Comparison of ENCODE assay signal across 35 cellular contexts in the genomic region with DNA sequence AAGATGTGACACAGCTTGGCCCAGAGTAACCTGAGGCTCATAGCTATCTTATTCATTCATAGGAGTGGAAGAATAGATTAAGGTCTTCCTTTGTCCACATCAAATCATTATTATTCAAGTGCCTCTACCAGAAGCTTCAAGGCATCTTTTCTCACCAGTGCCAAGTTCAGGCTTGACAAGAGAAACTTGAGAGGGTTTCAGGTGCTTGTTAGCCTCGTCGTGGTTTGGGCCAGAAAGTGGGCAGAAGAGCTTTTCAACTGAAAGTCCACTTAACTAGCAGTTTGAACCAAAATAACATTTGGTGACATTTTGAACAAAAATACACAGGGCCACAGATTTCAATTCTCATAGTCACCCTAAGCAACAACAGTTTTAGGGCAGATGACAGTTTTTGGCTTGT.
"Had no signal": no experiment of that assay in that cellular context is flagged by ENCODE, and none has a peak within 500 bp of the region (broad histone marks: within the 10 kb centered on the region; RNA-seq: fewer than 3 reads in every experiment).

No MANE protein-coding gene starts in this region.

- H3K9me3 Mint-ChIP-seq: activated naive CD8-positive, alpha-beta T cell treated with anti-CD3 and anti-CD28 coated beads for 36 hours; WTC11 had no signal

- H3K27ac Mint-ChIP-seq: activated CD4-positive, alpha-beta memory T cell treated with anti-CD3 and anti-CD28 coated beads, Interleukin-2, amount 10 ng/mL, durations not matched to agents 7 days and 5 days; activated CD4-positive, alpha-beta T cell treated with anti-CD3 and anti-CD28 coated beads for 36 hours; activated CD4-positive, alpha-beta T cell treated with anti-CD3 and anti-CD28 coated beads, Interleukin-2, amount 10 ng/mL, durations not matched to agents 7 days and 5 days; activated CD8-positive, alpha-beta memory T cell treated with anti-CD3 and anti-CD28 coated beads, Interleukin-2, amount 10 ng/mL, durations not matched to agents 7 days and 5 days; activated CD8-positive, alpha-beta T cell treated with anti-CD3 and anti-CD28 coated beads, Interleukin-2, amount 10 ng/mL, durations not matched to agents 7 days and 5 days; activated naive CD4-positive, alpha-beta T cell treated with anti-CD3 and anti-CD28 coated beads, Interleukin-2, amount 10 ng/mL, durations not matched to agents 7 days and 5 days; activated naive CD4-positive, alpha-beta T cell treated with anti-CD3 and anti-CD28 coated beads, Interleukin-2, amount 50 U/mL, for 72 hours; activated naive CD8-positive, alpha-beta T cell treated with anti-CD3 and anti-CD28 coated beads for 36 hours; activated T-cell treated with anti-CD3 and anti-CD28 coated beads, Interleukin-2, amount 50 U/mL, for 24 hours; activated T-helper 2 cell treated with anti-CD3 and anti-CD28 coated beads, Interferon-gamma antibody, Interleukin-2, Interleukin-4, amounts not matched to agents 10 μg/mL and 5 μg/mL and 100 μg/mL, durations not matched to agents 14 hours and 24 hours and 36 hours; T-helper 1 cell treated with Interleukin-12 subunit alpha and Interleukin-12 subunit beta and Interleukin-4 antibody, amounts not matched to agents 30 μg/mL and 1 μg/mL, for 36 hours; T-helper 2 cell treated with Interferon-gamma antibody and Interleukin-4, amounts not matched to agents 5 μg/mL and 100 μg/mL, for 36 hours; WTC11 had no signal

- H3K4me1 ChIP-seq: adrenal gland, breast epithelium had no signal

- H3K4me3 Mint-ChIP-seq: activated CD4-positive, alpha-beta memory T cell treated with anti-CD3 and anti-CD28 coated beads, Interleukin-2, amount 10 ng/mL, durations not matched to agents 7 days and 5 days; activated CD4-positive, alpha-beta T cell treated with anti-CD3 and anti-CD28 coated beads for 36 hours; activated CD4-positive, alpha-beta T cell treated with anti-CD3 and anti-CD28 coated beads, Interleukin-2, amount 10 ng/mL, durations not matched to agents 7 days and 5 days; activated CD8-positive, alpha-beta memory T cell treated with anti-CD3 and anti-CD28 coated beads, Interleukin-2, amount 10 ng/mL, durations not matched to agents 7 days and 5 days; activated CD8-positive, alpha-beta T cell treated with anti-CD3 and anti-CD28 coated beads, Interleukin-2, amount 10 ng/mL, durations not matched to agents 7 days and 5 days; activated naive CD4-positive, alpha-beta T cell treated with anti-CD3 and anti-CD28 coated beads, Interleukin-2, amount 10 ng/mL, durations not matched to agents 7 days and 5 days; activated naive CD8-positive, alpha-beta T cell treated with anti-CD3 and anti-CD28 coated beads for 36 hours; activated T-cell treated with anti-CD3 and anti-CD28 coated beads, Interleukin-2, amount 50 U/mL, for 24 hours; T-helper 1 cell treated with Interleukin-12 subunit alpha and Interleukin-12 subunit beta and Interleukin-4 antibody, amounts not matched to agents 30 μg/mL and 1 μg/mL, for 36 hours; T-helper 2 cell treated with Interferon-gamma antibody and Interleukin-4, amounts not matched to agents 5 μg/mL and 100 μg/mL, for 36 hours; WTC11 had no signal

- H3K27ac ChIP-seq: adrenal gland, body of pancreas, brain microvascular endothelial cell, breast epithelium, WERI-Rb-1 had no signal

- H3K27me3 Mint-ChIP-seq: activated CD4-positive, alpha-beta memory T cell treated with anti-CD3 and anti-CD28 coated beads, Interleukin-2, amount 10 ng/mL, durations not matched to agents 7 days and 5 days; activated CD4-positive, alpha-beta T cell treated with anti-CD3 and anti-CD28 coated beads for 36 hours; activated CD4-positive, alpha-beta T cell treated with anti-CD3 and anti-CD28 coated beads, Interleukin-2, amount 10 ng/mL, durations not matched to agents 7 days and 5 days; activated CD8-positive, alpha-beta memory T cell treated with anti-CD3 and anti-CD28 coated beads, Interleukin-2, amount 10 ng/mL, durations not matched to agents 7 days and 5 days; activated naive CD4-positive, alpha-beta T cell treated with anti-CD3 and anti-CD28 coated beads, Interleukin-2, amount 10 ng/mL, durations not matched to agents 7 days and 5 days; activated naive CD8-positive, alpha-beta T cell treated with anti-CD3 and anti-CD28 coated beads for 36 hours; activated T-cell treated with anti-CD3 and anti-CD28 coated beads, Interleukin-2, amount 50 U/mL, for 24 hours had no signal

- H3K4me3 ChIP-seq: adrenal gland, body of pancreas, breast epithelium had no signal

- H3K36me3 ChIP-seq: adrenal gland, brain microvascular endothelial cell, breast epithelium, WERI-Rb-1 had no signal

- H3K4me1 Mint-ChIP-seq: activated CD4-positive, alpha-beta memory T cell treated with anti-CD3 and anti-CD28 coated beads, Interleukin-2, amount 10 ng/mL, durations not matched to agents 7 days and 5 days; activated CD4-positive, alpha-beta T cell treated with anti-CD3 and anti-CD28 coated beads for 36 hours; activated CD4-positive, alpha-beta T cell treated with anti-CD3 and anti-CD28 coated beads, Interleukin-2, amount 10 ng/mL, durations not matched to agents 7 days and 5 days; activated CD8-positive, alpha-beta memory T cell treated with anti-CD3 and anti-CD28 coated beads, Interleukin-2, amount 10 ng/mL, durations not matched to agents 7 days and 5 days; activated naive CD4-positive, alpha-beta T cell treated with anti-CD3 and anti-CD28 coated beads, Interleukin-2, amount 10 ng/mL, durations not matched to agents 7 days and 5 days; activated naive CD8-positive, alpha-beta T cell treated with anti-CD3 and anti-CD28 coated beads for 36 hours had no signal

- H3K9me3 ChIP-seq: adrenal gland, body of pancreas, breast epithelium had no signal

- DNase-seq: activated CD4-positive, alpha-beta memory T cell treated with anti-CD3 and anti-CD28 coated beads, Interleukin-2, amount 10 ng/mL, durations not matched to agents 7 days and 5 days; activated CD4-positive, alpha-beta T cell treated with anti-CD3 and anti-CD28 coated beads for 1 hour; activated CD4-positive, alpha-beta T cell treated with anti-CD3 and anti-CD28 coated beads for 36 hours; activated CD4-positive, alpha-beta T cell treated with anti-CD3 and anti-CD28 coated beads for 48 hours; activated CD4-positive, alpha-beta T cell treated with anti-CD3 and anti-CD28 coated beads, Interleukin-2, amount 10 ng/mL, durations not matched to agents 7 days and 5 days; activated CD4-positive, alpha-beta T cell treated with anti-CD3 and anti-CD28 coated beads, Interleukin-2, amount 50 U/mL, for 48 hours; activated CD4-positive, CD25-positive, alpha-beta regulatory T cell; activated CD8-positive, alpha-beta memory T cell treated with anti-CD3 and anti-CD28 coated beads for 24 hours; activated CD8-positive, alpha-beta memory T cell treated with anti-CD3 and anti-CD28 coated beads, Interleukin-2, amount 10 ng/mL, durations not matched to agents 7 days and 5 days; activated CD8-positive, alpha-beta memory T cell treated with anti-CD3 and anti-CD28 coated beads, Interleukin-2, amount 50 U/mL, for 48 hours; activated CD8-positive, alpha-beta T cell treated with anti-CD3 and anti-CD28 coated beads, Interleukin-2, amount 10 ng/mL, durations not matched to agents 7 days and 5 days; activated effector memory CD4-positive, alpha-beta T cell treated with Interleukin-2 at 50 U/mL for 16 hours; activated gamma-delta T cell; activated naive CD4-positive, alpha-beta T cell treated with anti-CD3 and anti-CD28 coated beads, Interleukin-2, amount 10 ng/mL, durations not matched to agents 7 days and 5 days; activated naive CD4-positive, alpha-beta T cell treated with Interleukin-2 at 50 U/mL for 16 hours; activated naive CD8-positive, alpha-beta T cell treated with anti-CD3 and anti-CD28 coated beads for 36 hours; activated T-cell treated with anti-CD3 and anti-CD28 coated beads, Interleukin-2, amount 50 U/mL, for 24 hours; activated T-cell treated with anti-CD3 and anti-CD28 coated beads, Interleukin-2, amount 50 U/mL, for 48 hours; adrenal gland; amniotic stem cell; aorta; body of pancreas; brain microvascular endothelial cell; central memory CD4-positive, alpha-beta T cell; T-helper 1 cell; T-helper 2 cell; T-helper 9 cell; WERI-Rb-1 had no signal

- H3K27me3 ChIP-seq: adrenal gland, body of pancreas, brain microvascular endothelial cell, breast epithelium had no signal

- H3K36me3 Mint-ChIP-seq: activated CD8-positive, alpha-beta memory T cell treated with anti-CD3 and anti-CD28 coated beads, Interleukin-2, amount 10 ng/mL, durations not matched to agents 7 days and 5 days; activated naive CD4-positive, alpha-beta T cell treated with anti-CD3 and anti-CD28 coated beads, Interleukin-2, amount 10 ng/mL, durations not matched to agents 7 days and 5 days; activated naive CD4-positive, alpha-beta T cell treated with anti-CD3 and anti-CD28 coated beads, Interleukin-2, amount 50 U/mL, for 72 hours; activated naive CD8-positive, alpha-beta T cell treated with anti-CD3 and anti-CD28 coated beads for 36 hours; WTC11 had no signal

- ATAC-seq: activated CD4-positive, alpha-beta T cell treated with anti-CD3 and anti-CD28 coated beads for 36 hours; activated CD4-positive, CD25-positive, alpha-beta regulatory T cell treated with anti-CD3 and anti-CD28 coated beads, Interleukin-2, amount 50 U/mL, for 24 hours; activated CD8-positive, alpha-beta memory T cell treated with anti-CD3 and anti-CD28 coated beads, Interleukin-2, amount 10 ng/mL, durations not matched to agents 7 days and 5 days; activated CD8-positive, alpha-beta T cell treated with anti-CD3 and anti-CD28 coated beads, Interleukin-2, amount 10 ng/mL, durations not matched to agents 7 days and 5 days; activated naive CD4-positive, alpha-beta T cell treated with anti-CD3 and anti-CD28 coated beads, Interleukin-2, amount 50 U/mL, for 72 hours; body of pancreas; WTC11 had no signal
